15 cellular contexts compared by ENCODE assay signal in genomic region chr5:154701181-154701580, GRCh38. TPM values are rescaled to one million over a fixed set of nuclear protein-coding genes. Genes with fewer than 3 reads are reported as not detected.
DNase-seq lines count a peak whose midpoint lies in the region; ATAC-seq, FAIRE-seq and TF ChIP-seq lines count a peak whose summit lies in the region.
"Had no signal": no experiment of that assay in that cellular context is flagged by ENCODE, and none has a peak within 500 bp of the region (broad histone marks: within the 10 kb centered on the region; RNA-seq: fewer than 3 reads in every experiment).

No MANE protein-coding gene starts in this region.

- H3K9me3 Mint-ChIP-seq in activated T-cell treated with anti-CD3 and anti-CD28 coated beads, Interleukin-2, amount 50 U/mL, for 72 hours = no peaks in the 10 kb centered on the region
- H3K9me3 Mint-ChIP-seq: mesothelial cell of epicardium had no signal

- no peaks in the 10 kb centered on the region for H3K4me1 Mint-ChIP-seq in activated T-cell treated with anti-CD3 and anti-CD28 coated beads, Interleukin-2, amount 50 U/mL, for 72 hours (ENCODE audit: low read depth)

- no peaks in the 10 kb centered on the region for H3K36me3 ChIP-seq in thyroid gland
- H3K36me3 ChIP-seq: adrenal gland, thoracic aorta had no signal

- WGBS in thyroid gland, 2 donors = 16 to 51% methylated on average over 3 of the region's 3 CpGs

- H3K27ac Mint-ChIP-seq in activated T-cell treated with anti-CD3 and anti-CD28 coated beads, Interleukin-2, amount 50 U/mL, for 72 hours = no peak overlapping the region
- H3K27ac Mint-ChIP-seq: mesothelial cell of epicardium had no signal

- no peak overlapping the region for H3K4me3 ChIP-seq in thyroid gland (replicated peaks in 1 of 3)
- H3K4me3 ChIP-seq: adrenal gland, coronary artery, thoracic aorta had no signal

- TF ChIP-seq CTCF in thyroid gland (IDR thresholded peaks at IDR 0.05) = no peak

- intact Hi-C loops in thyroid gland (cut with DNase I) = no loop called here

- no peak overlapping the region for H3K4me3 Mint-ChIP-seq in activated T-cell treated with anti-CD3 and anti-CD28 coated beads, Interleukin-2, amount 50 U/mL, for 72 hours
- H3K4me3 Mint-ChIP-seq: mesothelial cell of epicardium had no signal

- peaks cover 12 to 19% of the 10 kb centered on the region in 2 donors for H3K4me1 ChIP-seq in thyroid gland
- H3K4me1 ChIP-seq: adrenal gland had no signal

- H3K27me3 Mint-ChIP-seq in activated T-cell treated with anti-CD3 and anti-CD28 coated beads, Interleukin-2, amount 50 U/mL, for 72 hours (ENCODE audit: low read depth) = no peaks in the 10 kb centered on the region

- FAIRE-seq in islet of Langerhans (lab: Jason Lieb, UNC) = peak; percentile 94
- FAIRE-seq: D721Med had no signal

- no peaks in the 10 kb centered on the region for H3K36me3 Mint-ChIP-seq in activated T-cell treated with anti-CD3 and anti-CD28 coated beads, Interleukin-2, amount 50 U/mL, for 72 hours (ENCODE audit: insufficient read depth in 2 of 2)

- no peak for ATAC-seq in activated T-cell treated with anti-CD3 and anti-CD28 coated beads, Interleukin-2, amount 50 U/mL, for 72 hours (replicated peaks in 1 of 2)

- H3K27me3 ChIP-seq in thyroid gland = no peaks in the 10 kb centered on the region
- H3K27me3 ChIP-seq: adrenal gland had no signal

- H3K9me3 ChIP-seq in thyroid gland = no peaks in the 10 kb centered on the region
- H3K9me3 ChIP-seq: adrenal gland, thoracic aorta had no signal

- peak overlapping the region; percentile 57 to 68 (median 64) for H3K27ac ChIP-seq in thyroid gland
- H3K27ac ChIP-seq: coronary artery, thoracic aorta had no signal

- peak; percentile 47 for DNase-seq in NCI-H510A treated with DMSO at 0.1 percent for 48 hours (lab: John Stamatoyannopoulos, UW)
- no peak for DNase-seq in NCI-H510A (lab: John Stamatoyannopoulos, UW)
- DNase-seq in NCI-H2196 treated with DMSO at 0.1 percent for 48 hours (lab: John Stamatoyannopoulos, UW; ENCODE audit: unreplicated experiment) = peak; percentile 32
- peak; percentile 71 to 77 for DNase-seq in thyroid gland
- DNase-seq in 8988T = no peak
- no peak for DNase-seq in activated T-cell treated with anti-CD3 and anti-CD28 coated beads, Interleukin-2, amount 50 U/mL, for 72 hours
- DNase-seq in amygdala (lab: John Stamatoyannopoulos, UW) = no peak
- DNase-seq: activated CD4-positive, alpha-beta T cell treated with anti-CD3 and anti-CD28 coated beads for 48 hours; activated T-cell treated with anti-CD3 and anti-CD28 coated beads, Interleukin-2, amount 50 U/mL, for 48 hours had no signal

- no peak for TF ChIP-seq POLR2A in thyroid gland (IDR thresholded peaks at IDR 0.05)

RNA-seq across cellular contexts. Expression of gene LARP1, which starts 54.0 kb away (rescaled TPM):
- 100 to 1,000 TPM; 109 to 192 (median 133) TPM for total RNA-seq in thyroid gland
- total RNA-seq in activated T-cell treated with anti-CD3 and anti-CD28 coated beads, Interleukin-2, amount 50 U/mL, for 72 hours = 100 to 1,000 TPM; 248 to 266 TPM

Comparison
In these comparisons a context has a peak if more than half of its experiments do, and no peak if none do; other contexts are left out.
1. DNase-seq: peak in NCI-H510A treated with DMSO at 0.1 percent for 48 hours (single experiment), NCI-H2196 treated with DMSO at 0.1 percent for 48 hours (single experiment) and thyroid gland (2 of 2); none in NCI-H510A (single experiment), 8988T (single experiment), activated T-cell treated with anti-CD3 and anti-CD28 coated beads, Interleukin-2, amount 50 U/mL, for 72 hours (0 of 2) and amygdala (0 of 56).